15 cellular contexts compared by ENCODE assay signal in genomic region chr13:43572601-43573360, GRCh38.
DNase-seq lines count a peak whose midpoint lies in the region; ATAC-seq and TF ChIP-seq lines count a peak whose summit lies in the region.
"Had no signal": no experiment of that assay in that cellular context is flagged by ENCODE, and none has a peak within 500 bp of the region (broad histone marks: within the 10 kb centered on the region; RNA-seq: fewer than 3 reads in every experiment).

No MANE protein-coding gene starts in this region.

- H3K9me3 Mint-ChIP-seq in MCF 10A (ENCODE audit: unreplicated experiment) (no peaks in the 10 kb centered on the region), T-cell (no peaks in the 10 kb centered on the region)

- no peaks in the 10 kb centered on the region for H3K27me3 Mint-ChIP-seq in MCF 10A (ENCODE audit: insufficient read depth, unreplicated experiment)
- peaks cover 0 to 8% of the 10 kb centered on the region in 2 donors for H3K27me3 Mint-ChIP-seq in T-cell

- no peaks in the 10 kb centered on the region for H3K27me3 ChIP-seq in breast epithelium
- no peaks in the 10 kb centered on the region for H3K27me3 ChIP-seq in adipocyte (replicated peaks; ENCODE audit: control insufficient read depth, insufficient read depth, low read length)

- peaks cover 25% of the 10 kb centered on the region for H3K4me1 Mint-ChIP-seq in MCF 10A (ENCODE audit: insufficient read depth, unreplicated experiment)
- H3K4me1 Mint-ChIP-seq in T-cell: no peaks in the 10 kb centered on the region

- no peaks in the 10 kb centered on the region for H3K9me3 ChIP-seq in breast epithelium
- no peaks in the 10 kb centered on the region for H3K9me3 ChIP-seq in adipocyte (ENCODE audit: control insufficient read depth, low read length)

- CTCF ChIA-PET in MCF 10A (lab: Yijun Ruan, JAX) (interaction anchor here (0.8 kb wide), 1 partner anchor 93 kb away, joined by 4 read pairs; no protein-coding TSS in a partner anchor), T-cell (lab: Charles Lee) (no interaction called here)

- TF ChIP-seq POLR2A in breast epithelium (IDR thresholded peaks at IDR 0.05): no peak

- H3K4me3 ChIP-seq in breast epithelium (no peak overlapping the region), adipocyte (ENCODE audit: low read length) (no peak overlapping the region)

- POLR2A ChIA-PET in MCF 10A (lab: Yijun Ruan, JAX) (interaction anchor here (1.4 kb wide), 1 partner anchor 29 kb away, joined by 3 read pairs; no protein-coding TSS in a partner anchor), T-cell (lab: Charles Lee) (no interaction called here)

- H3K4me3 Mint-ChIP-seq in MCF 10A (ENCODE audit: unreplicated experiment) (peak overlapping the region; percentile 7), T-cell (no peak overlapping the region)

- H3K9ac ChIP-seq in adipocyte (ENCODE audit: low read length): no peak overlapping the region

- no peak overlapping the region for H3K27ac ChIP-seq in breast epithelium

- no TSS peak for BruUV-seq in MCF 10A (replicated peaks; lab: Mats Ljungman, UMichigan)

- H3K36me3 Mint-ChIP-seq in MCF 10A (ENCODE audit: insufficient read depth, unreplicated experiment): no peaks in the 10 kb centered on the region
- H3K36me3 Mint-ChIP-seq in T-cell: no peaks in the 10 kb centered on the region

- H3K27ac Mint-ChIP-seq in MCF 10A (ENCODE audit: low read depth, unreplicated experiment) (peak overlapping the region; percentile 69), T-cell (no peak overlapping the region)

- intact Hi-C loops in MCF 10A (cut with micrococcal nuclease) (no loop called here), breast epithelium (cut with DNase I; ENCODE audit: low total_unique reads) (no loop called here)

- ATAC-seq in T-cell (replicated peaks in 1 of 4) (no peak), HG02642 (IDR thresholded peaks at IDR 0.05; ENCODE audit: poor library complexity, unreplicated experiment) (no peak)

- H3K4me1 ChIP-seq in breast epithelium: no peaks in the 10 kb centered on the region
- H3K4me1 ChIP-seq in adipocyte (ENCODE audit: control insufficient read depth, insufficient read depth, low read length): peaks cover 18% of the 10 kb centered on the region

- no peak for TF ChIP-seq CTCF in MCF 10A (IDR thresholded peaks at IDR 0.05; ENCODE audit: unreplicated experiment)
- no peak for TF ChIP-seq CTCF in breast epithelium (IDR thresholded peaks at IDR 0.05)

- peak; percentile 77 for DNase-seq in MCF 10A (ENCODE audit: unreplicated experiment)
- DNase-seq in breast epithelium (ENCODE audit: low spot score in 2 of 2): no peak
- DNase-seq in adipocyte (ENCODE audit: low read depth): peak; percentile 75
- DNase-seq in islet precursor cell: peak; percentile 59
- no peak for DNase-seq in T-cell
- no peak for DNase-seq in NCI-H2029 treated with DMSO at 0.1 percent for 48 hours (lab: John Stamatoyannopoulos, UW)
- DNase-seq in activated effector memory CD4-positive, alpha-beta T cell treated with Interleukin-2 at 50 U/mL for 16 hours: no peak
- DNase-seq: ACHN; activated CD4-positive, alpha-beta T cell treated with anti-CD3 and anti-CD28 coated beads, Interleukin-2, amount 50 U/mL, for 4 hours; activated naive CD4-positive, alpha-beta T cell; dermis blood vessel endothelial cell; GF-D8; hippocampal formation; SW 1271 had no signal

- H3K36me3 ChIP-seq in breast epithelium (no peaks in the 10 kb centered on the region), adipocyte (ENCODE audit: control insufficient read depth, insufficient read depth, low read length, severe bottlenecking) (no peaks in the 10 kb centered on the region)

Comparison
In these comparisons a context has a peak if more than half of its experiments do, and no peak if none do; other contexts are left out.
1. DNase-seq: peak in MCF 10A (single experiment), adipocyte (single experiment) and islet precursor cell (single experiment); none in breast epithelium (0 of 2), T-cell (0 of 34), NCI-H2029 treated with DMSO at 0.1 percent for 48 hours (single experiment) and activated effector memory CD4-positive, alpha-beta T cell treated with Interleukin-2 at 50 U/mL for 16 hours (single experiment).